In the genomic region with DNA sequence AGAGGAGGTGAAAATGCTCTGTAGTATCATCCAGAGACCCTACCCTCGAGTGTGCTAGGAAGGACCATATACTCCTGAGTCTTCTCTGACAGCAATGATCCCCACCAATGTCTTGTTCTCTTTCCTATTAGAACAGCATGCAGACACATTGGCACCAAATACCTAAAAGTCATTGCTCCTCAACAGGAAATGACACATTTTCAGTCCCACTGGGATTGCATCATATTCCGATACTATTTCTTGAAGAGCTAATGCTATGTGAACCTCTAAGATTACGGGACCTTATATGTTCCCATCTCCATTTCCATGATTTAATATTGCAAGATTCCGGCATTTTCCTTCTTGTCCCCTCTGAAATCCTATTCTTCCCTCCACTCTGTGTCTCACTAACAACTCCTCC, we compare ENCODE assay signal across 1 cellular context.
TF ChIP-seq lines count a peak whose summit lies in the region.

No MANE protein-coding gene starts in this region.

TF ChIP-seq in H1, 55 proteins besides CTCF, POLR2A, EP300 and RAD21:
- no peak for TF ChIP-seq KDM4A (IDR thresholded peaks at IDR 0.05; ENCODE audit: low read depth, low read length, severe bottlenecking)
- TF ChIP-seq BCL11A (IDR thresholded peaks at IDR 0.05; ENCODE audit: low read depth in 2 of 2, low read length in 2 of 2), result no peak
- TF ChIP-seq TAF7 (optimal IDR thresholded peaks at IDR 0.05; ENCODE audit: borderline replicate concordance, low read depth, low read length), result no peak
- no peak for TF ChIP-seq SAP30 (IDR thresholded peaks at IDR 0.05; ENCODE audit: insufficient read depth, insufficient replicate concordance, low read length)
- TF ChIP-seq, protein P1, sequence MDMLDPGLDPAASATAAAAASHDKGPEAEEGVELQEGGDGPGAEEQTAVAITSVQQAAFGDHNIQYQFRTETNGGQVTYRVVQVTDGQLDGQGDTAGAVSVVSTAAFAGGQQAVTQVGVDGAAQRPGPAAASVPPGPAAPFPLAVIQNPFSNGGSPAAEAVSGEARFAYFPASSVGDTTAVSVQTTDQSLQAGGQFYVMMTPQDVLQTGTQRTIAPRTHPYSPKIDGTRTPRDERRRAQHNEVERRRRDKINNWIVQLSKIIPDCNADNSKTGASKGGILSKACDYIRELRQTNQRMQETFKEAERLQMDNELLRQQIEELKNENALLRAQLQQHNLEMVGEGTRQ (IDR thresholded peaks at IDR 0.05; ENCODE audit: low read length), result no peak
- TF ChIP-seq SIRT6 (IDR thresholded peaks at IDR 0.05; ENCODE audit: low read length), result no peak
- no peak for TF ChIP-seq CEBPB (IDR thresholded peaks at IDR 0.05; ENCODE audit: low read depth, low read length)
